Comparison of ENCODE assay signal across 27 cellular contexts in the genomic region with DNA sequence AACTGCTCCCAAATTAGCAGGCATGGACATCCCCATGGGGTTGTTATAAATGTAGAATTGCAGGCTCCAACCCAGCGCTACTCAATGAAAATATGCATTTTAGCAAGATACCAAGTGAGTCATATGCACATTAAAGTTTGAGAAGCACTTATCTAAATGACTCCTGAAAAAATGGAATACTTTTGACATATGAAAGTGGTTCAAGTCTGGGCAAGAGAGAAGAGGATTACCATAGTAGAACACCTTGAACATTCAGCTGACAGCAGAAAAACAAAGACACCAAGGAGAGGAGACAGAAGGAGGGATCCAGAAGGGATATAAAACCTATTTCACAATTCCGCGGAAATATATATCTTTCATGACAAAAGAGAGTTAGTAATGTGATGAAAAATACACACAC.
"Had no signal": no experiment of that assay in that cellular context is flagged by ENCODE, and none has a peak within 500 bp of the region (broad histone marks: within the 10 kb centered on the region; RNA-seq: fewer than 3 reads in every experiment).

No MANE protein-coding gene starts in this region.

- H3K4me3 ChIP-seq: ascending aorta, breast epithelium, coronary artery, dorsolateral prefrontal cortex, gastrocnemius medialis, heart left ventricle had no signal

- DNase-seq: activated CD4-positive, alpha-beta memory T cell treated with anti-CD3 and anti-CD28 coated beads for 36 hours; activated CD4-positive, alpha-beta T cell treated with anti-CD3 and anti-CD28 coated beads for 36 hours; activated CD4-positive, alpha-beta T cell treated with anti-CD3 and anti-CD28 coated beads, Interleukin-2, amount 10 ng/mL, durations not matched to agents 24 days and 14 days; activated CD4-positive, CD25-positive, alpha-beta regulatory T cell; activated CD4-positive, CD25-positive, alpha-beta regulatory T cell treated with anti-CD3 and anti-CD28 coated beads, Interleukin-2, amount 50 U/mL, for 72 hours; activated CD8-positive, alpha-beta memory T cell treated with anti-CD3 and anti-CD28 coated beads, Interleukin-2, amount 10 ng/mL, durations not matched to agents 7 days and 5 days; activated CD8-positive, alpha-beta memory T cell treated with anti-CD3 and anti-CD28 coated beads, Interleukin-2, amount 50 U/mL, for 4 hours; activated CD8-positive, alpha-beta T cell treated with anti-CD3 and anti-CD28 coated beads, Interleukin-2, amount 10 ng/mL, durations not matched to agents 7 days and 5 days; activated effector memory CD4-positive, alpha-beta T cell treated with anti-CD3 and anti-CD28 coated beads, Interleukin-2, amount 50 U/mL, for 16 hours; activated naive CD4-positive, alpha-beta T cell; activated naive CD4-positive, alpha-beta T cell treated with anti-CD3 and anti-CD28 coated beads, Interleukin-2, amount 10 ng/mL, durations not matched to agents 7 days and 5 days; activated naive CD8-positive, alpha-beta T cell treated with anti-CD3 and anti-CD28 coated beads, Interleukin-2, amount 10 ng/mL, durations not matched to agents 7 days and 5 days; activated T-cell treated with anti-CD3 and anti-CD28 coated beads, Interleukin-2, amount 50 U/mL, for 1 hour; activated T-cell treated with anti-CD3 and anti-CD28 coated beads, Interleukin-2, amount 50 U/mL, for 48 hours; dorsolateral prefrontal cortex; effector memory CD4-positive, alpha-beta T cell; endodermal cell; foreskin fibroblast; gastrocnemius medialis; glutamatergic neuron; heart left ventricle; T-helper 1 cell; T-helper 17 cell had no signal

- H3K9me3 ChIP-seq: ascending aorta, breast epithelium, gastrocnemius medialis, heart left ventricle had no signal

- ATAC-seq: activated CD4-positive, alpha-beta T cell treated with anti-CD3 and anti-CD28 coated beads for 36 hours; activated CD8-positive, alpha-beta memory T cell treated with anti-CD3 and anti-CD28 coated beads, Interleukin-2, amount 10 ng/mL, durations not matched to agents 7 days and 5 days; activated CD8-positive, alpha-beta T cell treated with anti-CD3 and anti-CD28 coated beads, Interleukin-2, amount 10 ng/mL, durations not matched to agents 7 days and 5 days; activated naive CD4-positive, alpha-beta T cell treated with anti-CD3 and anti-CD28 coated beads, Interleukin-2, amount 50 U/mL, for 72 hours; gastrocnemius medialis; heart left ventricle; T-helper 17 cell had no signal

- H3K27ac ChIP-seq: ascending aorta, breast epithelium, coronary artery, dorsolateral prefrontal cortex, gastrocnemius medialis, heart left ventricle had no signal

- H3K4me1 ChIP-seq: ascending aorta, breast epithelium, gastrocnemius medialis, heart left ventricle had no signal

- H3K27me3 ChIP-seq: ascending aorta, gastrocnemius medialis had no signal

- H3K36me3 ChIP-seq: ascending aorta, breast epithelium, gastrocnemius medialis, heart left ventricle had no signal
